In genomic region chr18:5237723-5238370, GRCh38 we compare ENCODE assay signal across 1 cellular context.
TF ChIP-seq lines count a peak whose summit lies in the region.

No MANE protein-coding gene starts in this region.

TF ChIP-seq in HepG2, 621 proteins besides CTCF, POLR2A, EP300 and RAD21 (continued from another document):
- TF ChIP-seq PITX1 (CRISPR knock-in tag; IDR thresholded peaks at IDR 0.05) (peak; percentile 71; the same call in 1 of the 2 replicates), SALL2 (CRISPR knock-in tag; IDR thresholded peaks at IDR 0.05) (peak; percentile 66), CERS6 (CRISPR knock-in tag; IDR thresholded peaks at IDR 0.05) (no peak), IRX3 (CRISPR knock-in tag; IDR thresholded peaks at IDR 0.05; ENCODE audit: borderline replicate concordance, low read depth) (peak; percentile 78; the same call in 1 of the 2 replicates), ZMAT3 (CRISPR knock-in tag; conservative IDR thresholded peaks at IDR 0.05) (peak; percentile 70; the same call in 1 of the 2 replicates), MIER2 (CRISPR knock-in tag; IDR thresholded peaks at IDR 0.05) (no peak), POGZ (CRISPR knock-in tag; IDR thresholded peaks at IDR 0.05) (peak; percentile 79), ZMAT5 (CRISPR knock-in tag; IDR thresholded peaks at IDR 0.05; ENCODE audit: borderline replicate concordance, low read depth) (no peak), SRSF9 (IDR thresholded peaks at IDR 0.05; ENCODE audit: borderline replicate concordance, insufficient read depth, low read depth, low read length, poor library complexity, severe bottlenecking) (no peak), RFXANK (CRISPR knock-in tag; IDR thresholded peaks at IDR 0.05) (no peak), SRSF1 (optimal IDR thresholded peaks at IDR 0.05; ENCODE audit: low read depth, low read length) (peak; percentile 81), SP2 (CRISPR knock-in tag; IDR thresholded peaks at IDR 0.05) (peak; percentile 74; the same call in 1 of the 2 replicates), FUBP1 (CRISPR knock-in tag; IDR thresholded peaks at IDR 0.05; ENCODE audit: borderline replicate concordance) (no peak), MED8 (CRISPR knock-in tag; IDR thresholded peaks at IDR 0.05; ENCODE audit: insufficient replicate concordance) (peak; percentile 65), KDM5B (CRISPR knock-in tag; IDR thresholded peaks at IDR 0.05; ENCODE audit: borderline replicate concordance) (peak; percentile 76), ZNF761 (CRISPR knock-in tag; conservative IDR thresholded peaks at IDR 0.05) (peak; percentile 91), ZBTB33 (CRISPR knock-in tag; IDR thresholded peaks at IDR 0.05) (peak; percentile 36), PAX8 (CRISPR knock-in tag; IDR thresholded peaks at IDR 0.05; ENCODE audit: borderline replicate concordance) (no peak; the same call in 1 of the 2 replicates), GABPA (IDR thresholded peaks at IDR 0.05; ENCODE audit: low read depth, low read length) (peak; percentile 86), GABPA (CRISPR knock-in tag; IDR thresholded peaks at IDR 0.05; ENCODE audit: low read depth) (peak; percentile 85), TBX3 (IDR thresholded peaks at IDR 0.05; ENCODE audit: borderline replicate concordance) (no peak), ZNF605 (CRISPR knock-in tag; IDR thresholded peaks at IDR 0.05) (0 out of 2 replicates have a peak, but pooled peaks have one; percentile 11), TSC22D2 (CRISPR knock-in tag; IDR thresholded peaks at IDR 0.05; ENCODE audit: borderline replicate concordance) (no peak), ZNF253 (CRISPR knock-in tag; IDR thresholded peaks at IDR 0.05; ENCODE audit: borderline replicate concordance) (no peak; the same call in 1 of the 2 replicates), KIAA2018 (CRISPR knock-in tag; IDR thresholded peaks at IDR 0.05; ENCODE audit: borderline replicate concordance) (no peak; the same call in 1 of the 2 replicates), ZNF713 (CRISPR knock-in tag; IDR thresholded peaks at IDR 0.05) (no peak), ZFYVE20 (CRISPR knock-in tag; IDR thresholded peaks at IDR 0.05; ENCODE audit: borderline replicate concordance, low read depth) (0 out of 2 replicates have a peak, but pooled peaks have one; percentile 89), NPAS2 (CRISPR knock-in tag; IDR thresholded peaks at IDR 0.05; ENCODE audit: borderline replicate concordance) (no peak), ZNF510 (CRISPR knock-in tag; IDR thresholded peaks at IDR 0.05; ENCODE audit: low read depth) (peak; percentile 85; the same call in 1 of the 2 replicates), ZNF556 (CRISPR knock-in tag; IDR thresholded peaks at IDR 0.05; ENCODE audit: borderline replicate concordance) (peak; percentile 92)
- TF ChIP-seq, protein P1, sequence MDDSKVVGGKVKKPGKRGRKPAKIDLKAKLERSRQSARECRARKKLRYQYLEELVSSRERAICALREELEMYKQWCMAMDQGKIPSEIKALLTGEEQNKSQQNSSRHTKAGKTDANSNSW (CRISPR knock-in tag; IDR thresholded peaks at IDR 0.05; ENCODE audit: borderline replicate concordance), result peak; percentile 38; the same call in 1 of the 2 replicates
- TF ChIP-seq, protein P2, sequence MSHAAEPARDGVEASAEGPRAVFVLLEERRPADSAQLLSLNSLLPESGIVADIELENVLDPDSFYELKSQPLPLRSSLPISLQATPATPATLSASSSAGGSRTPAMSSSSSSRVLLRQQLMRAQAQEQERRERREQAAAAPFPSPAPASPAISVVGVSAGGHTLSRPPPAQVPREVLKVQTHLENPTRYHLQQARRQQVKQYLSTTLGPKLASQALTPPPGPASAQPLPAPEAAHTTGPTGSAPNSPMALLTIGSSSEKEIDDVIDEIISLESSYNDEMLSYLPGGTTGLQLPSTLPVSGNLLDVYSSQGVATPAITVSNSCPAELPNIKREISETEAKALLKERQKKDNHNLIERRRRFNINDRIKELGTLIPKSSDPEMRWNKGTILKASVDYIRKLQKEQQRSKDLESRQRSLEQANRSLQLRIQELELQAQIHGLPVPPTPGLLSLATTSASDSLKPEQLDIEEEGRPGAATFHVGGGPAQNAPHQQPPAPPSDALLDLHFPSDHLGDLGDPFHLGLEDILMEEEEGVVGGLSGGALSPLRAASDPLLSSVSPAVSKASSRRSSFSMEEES (CRISPR knock-in tag; IDR thresholded peaks at IDR 0.05), result peak; percentile 41; the same call in 1 of the 2 replicates
